ENCODE assay signal across 1 cellular context in the genomic region with DNA sequence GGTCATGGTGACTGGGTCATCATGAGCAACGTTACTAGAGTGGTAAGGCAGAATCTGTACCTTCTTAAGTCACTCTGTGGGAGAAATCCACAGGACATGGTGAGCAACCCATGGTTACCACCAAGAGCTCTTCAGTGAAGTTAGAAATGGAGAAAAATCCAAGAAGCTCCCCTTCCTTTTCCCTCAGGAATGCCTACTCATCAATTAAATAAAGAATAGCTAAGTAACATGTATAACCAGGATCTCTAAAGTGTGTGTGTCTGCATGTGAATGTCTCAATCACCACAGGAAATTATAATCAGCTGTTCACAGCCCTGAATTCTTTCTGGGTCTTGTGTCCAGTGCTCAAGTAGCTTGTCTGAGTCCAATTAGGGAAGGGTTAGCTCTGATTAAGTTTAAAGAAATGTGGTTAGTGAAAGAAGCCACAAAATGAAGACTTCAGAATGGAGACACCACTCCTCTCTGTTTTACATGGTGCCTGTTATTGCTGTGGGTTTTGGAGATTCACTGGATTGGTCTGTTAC.
TF ChIP-seq lines count a peak whose summit lies in the region.

No MANE protein-coding gene starts in this region.

TF ChIP-seq in A549, 52 proteins besides CTCF, POLR2A, EP300 and RAD21:
- TF ChIP-seq, protein P1, sequence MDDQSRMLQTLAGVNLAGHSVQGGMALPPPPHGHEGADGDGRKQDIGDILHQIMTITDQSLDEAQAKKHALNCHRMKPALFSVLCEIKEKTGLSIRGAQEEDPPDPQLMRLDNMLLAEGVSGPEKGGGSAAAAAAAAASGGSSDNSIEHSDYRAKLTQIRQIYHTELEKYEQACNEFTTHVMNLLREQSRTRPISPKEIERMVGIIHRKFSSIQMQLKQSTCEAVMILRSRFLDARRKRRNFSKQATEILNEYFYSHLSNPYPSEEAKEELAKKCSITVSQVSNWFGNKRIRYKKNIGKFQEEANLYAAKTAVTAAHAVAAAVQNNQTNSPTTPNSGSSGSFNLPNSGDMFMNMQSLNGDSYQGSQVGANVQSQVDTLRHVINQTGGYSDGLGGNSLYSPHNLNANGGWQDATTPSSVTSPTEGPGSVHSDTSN (IDR thresholded peaks at IDR 0.05) = no peak
- TF ChIP-seq MAFK (IDR thresholded peaks at IDR 0.05; ENCODE audit: partially characterized antibody) = peak; percentile 65
TF ChIP-seq in A549: peak in this region for 1.
